In the genomic region with DNA sequence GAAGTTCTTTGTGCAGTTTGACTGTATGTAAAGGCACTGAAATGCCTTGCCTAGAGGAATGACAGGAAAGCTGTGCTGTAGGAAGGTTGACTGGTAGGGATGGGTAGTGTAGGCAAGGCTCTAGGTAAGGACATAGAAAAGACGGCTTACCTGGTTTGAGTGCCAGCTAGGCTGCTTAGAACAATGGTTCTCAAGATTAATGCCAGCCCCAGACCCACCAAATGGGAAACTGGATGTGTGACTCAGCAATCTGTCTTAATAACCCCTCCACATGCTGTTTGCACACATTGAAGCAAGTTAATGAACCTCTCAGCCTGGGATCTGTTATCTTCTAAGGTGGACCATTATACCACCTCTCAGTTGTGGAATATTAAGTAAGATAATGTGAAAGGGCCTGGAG, we compare ENCODE assay signal across 1 cellular context.
TF ChIP-seq lines count a peak whose summit lies in the region.

No MANE protein-coding gene starts in this region.

TF ChIP-seq in HCT116, 20 proteins besides CTCF, POLR2A, EP300 and RAD21 (continued from another document):
- TF ChIP-seq, protein P1, sequence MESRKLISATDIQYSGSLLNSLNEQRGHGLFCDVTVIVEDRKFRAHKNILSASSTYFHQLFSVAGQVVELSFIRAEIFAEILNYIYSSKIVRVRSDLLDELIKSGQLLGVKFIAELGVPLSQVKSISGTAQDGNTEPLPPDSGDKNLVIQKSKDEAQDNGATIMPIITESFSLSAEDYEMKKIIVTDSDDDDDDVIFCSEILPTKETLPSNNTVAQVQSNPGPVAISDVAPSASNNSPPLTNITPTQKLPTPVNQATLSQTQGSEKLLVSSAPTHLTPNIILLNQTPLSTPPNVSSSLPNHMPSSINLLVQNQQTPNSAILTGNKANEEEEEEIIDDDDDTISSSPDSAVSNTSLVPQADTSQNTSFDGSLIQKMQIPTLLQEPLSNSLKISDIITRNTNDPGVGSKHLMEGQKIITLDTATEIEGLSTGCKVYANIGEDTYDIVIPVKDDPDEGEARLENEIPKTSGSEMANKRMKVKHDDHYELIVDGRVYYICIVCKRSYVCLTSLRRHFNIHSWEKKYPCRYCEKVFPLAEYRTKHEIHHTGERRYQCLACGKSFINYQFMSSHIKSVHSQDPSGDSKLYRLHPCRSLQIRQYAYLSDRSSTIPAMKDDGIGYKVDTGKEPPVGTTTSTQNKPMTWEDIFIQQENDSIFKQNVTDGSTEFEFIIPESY (IDR thresholded peaks at IDR 0.05; ENCODE audit: extremely low read depth, insufficient replicate concordance, low read length) = no peak
- TF ChIP-seq EGR1 (IDR thresholded peaks at IDR 0.05; ENCODE audit: low read depth) (no peak), ZFX (IDR thresholded peaks at IDR 0.05) (no peak), EZH2 (IDR thresholded peaks at IDR 0.05) (no peak), YY1 (IDR thresholded peaks at IDR 0.05; ENCODE audit: extremely low read depth, insufficient replicate concordance, low read depth, low read length) (no peak), ELF1 (IDR thresholded peaks at IDR 0.05; ENCODE audit: borderline replicate concordance, low read depth) (no peak)
